8 cellular contexts compared by ENCODE assay signal in genomic region chr6:26401987-26402658, GRCh38. TPM values are rescaled to one million over a fixed set of nuclear protein-coding genes. Genes with fewer than 3 reads are reported as not detected.
DNase-seq lines count a peak whose midpoint lies in the region; TF ChIP-seq lines count a peak whose summit lies in the region.

Gene BTN3A1 (plus strand): TSS chr6:26402275. CDS start chr6:26405564, 3,289 bp downstream.

- TF ChIP-seq CTCF in MM.1S (IDR thresholded peaks at IDR 0.05; ENCODE audit: low read length) (no peak), osteoblast (IDR thresholded peaks at IDR 0.05; ENCODE audit: extremely low read depth, low read depth, low read length) (no peak)

- peaks cover 42% of the 10 kb centered on the region for H3K4me1 Mint-ChIP-seq in activated naive CD8-positive, alpha-beta T cell treated with anti-CD3 and anti-CD28 coated beads for 36 hours

- H3K36me3 ChIP-seq in HAP-1 (replicated peaks) (no peaks in the 10 kb centered on the region), MM.1S (replicated peaks; ENCODE audit: insufficient read depth, low read length) (no peaks in the 10 kb centered on the region), osteoblast (ENCODE audit: insufficient read depth, low read length) (no peaks in the 10 kb centered on the region), thymus (ENCODE audit: control insufficient read depth, insufficient read depth) (peaks cover 13% of the 10 kb centered on the region)

- H3K79me2 ChIP-seq in MM.1S (ENCODE audit: low read length) (peaks cover 27% of the 10 kb centered on the region), osteoblast (ENCODE audit: insufficient read depth, low read length) (no peaks in the 10 kb centered on the region)

- H3K27ac ChIP-seq in MM.1S (ENCODE audit: low read length) (peak within 1 kb of the TSS; percentile 70), osteoblast (ENCODE audit: low read depth, low read length) (peak within 1 kb of the TSS; percentile 86), thymus (ENCODE audit: low read depth) (peak within 1 kb of the TSS; percentile 91)

- in situ Hi-C loops in HAP-1 (cut with MboI; ENCODE audit: low sequenced_read_pairs) = no loop called here

- H3K4me3 ChIP-seq in HAP-1 (peak within 1 kb of the TSS; percentile 33), MM.1S (ENCODE audit: low read length) (peak within 1 kb of the TSS; percentile 65), osteoblast (ENCODE audit: insufficient read depth, low read length) (peak within 1 kb of the TSS; percentile 84), thymus (ENCODE audit: low read length) (peak within 1 kb of the TSS; percentile 87)

- no peaks in the 10 kb centered on the region for H3K9me3 ChIP-seq in HAP-1
- H3K9me3 ChIP-seq in MM.1S (replicated peaks; ENCODE audit: insufficient read depth, low read length) = no peaks in the 10 kb centered on the region
- no peaks in the 10 kb centered on the region for H3K9me3 ChIP-seq in osteoblast (ENCODE audit: low read depth, low read length)
- no peaks in the 10 kb centered on the region for H3K9me3 ChIP-seq in thymus (ENCODE audit: control insufficient read depth)

- H3K27me3 Mint-ChIP-seq in activated naive CD8-positive, alpha-beta T cell treated with anti-CD3 and anti-CD28 coated beads for 36 hours = no peaks in the 10 kb centered on the region

- WGBS in thymus = under 1% methylated on average over 9 of the region's 9 CpGs

- H4K20me1 ChIP-seq in MM.1S (ENCODE audit: insufficient read depth, low read length) (no peaks in the 10 kb centered on the region), osteoblast (ENCODE audit: insufficient read depth, low read length) (no peaks in the 10 kb centered on the region)

- peak within 1 kb of the TSS; percentile 63 for H3K9ac ChIP-seq in MM.1S (ENCODE audit: low read length)

- H3F3A ChIP-seq in MM.1S (ENCODE audit: insufficient read depth, low read length) = peaks cover 15% of the 10 kb centered on the region

- H3K36me3 Mint-ChIP-seq in activated naive CD8-positive, alpha-beta T cell treated with anti-CD3 and anti-CD28 coated beads for 36 hours = peaks cover 22% of the 10 kb centered on the region

- DNase-seq in GM03348 (ENCODE audit: low spot score) = peak; percentile 84
- DNase-seq in HAP-1 (ENCODE audit: low spot score in 2 of 2) = peak; percentile 84 to 85
- DNase-seq in MM.1S = peak; percentile 82
- DNase-seq in SKM-1 (lab: John Stamatoyannopoulos, UW; ENCODE audit: unreplicated experiment) = peak; percentile 63
- peak; percentile 73 for DNase-seq in activated naive CD8-positive, alpha-beta T cell treated with anti-CD3 and anti-CD28 coated beads for 36 hours
- DNase-seq in glomerular visceral epithelial cell (ENCODE audit: extremely low spot score) = peak; percentile 71
- peak; percentile 58 for DNase-seq in osteoblast (ENCODE audit: insufficient read length, low spot score, missing footprints)

- H3K27me3 ChIP-seq in HAP-1 (ENCODE audit: low read depth) (no peaks in the 10 kb centered on the region), MM.1S (replicated peaks; ENCODE audit: insufficient read depth, low read length) (no peaks in the 10 kb centered on the region), osteoblast (ENCODE audit: insufficient read depth, low read length) (no peaks in the 10 kb centered on the region), thymus (ENCODE audit: control insufficient read depth, insufficient read depth) (no peaks in the 10 kb centered on the region)

- H3K4me1 ChIP-seq in HAP-1 (peaks cover 27% of the 10 kb centered on the region), MM.1S (ENCODE audit: low read length) (peaks cover 40% of the 10 kb centered on the region), osteoblast (ENCODE audit: insufficient read depth, low read length) (peaks cover 10% of the 10 kb centered on the region), thymus (ENCODE audit: control insufficient read depth, insufficient read depth, low read length) (peaks cover 2% of the 10 kb centered on the region)

- peak within 1 kb of the TSS; percentile 96 for H3K4me3 Mint-ChIP-seq in activated naive CD8-positive, alpha-beta T cell treated with anti-CD3 and anti-CD28 coated beads for 36 hours

- peak within 1 kb of the TSS; percentile 94 for H3K27ac Mint-ChIP-seq in activated naive CD8-positive, alpha-beta T cell treated with anti-CD3 and anti-CD28 coated beads for 36 hours

- H3K4me2 ChIP-seq in MM.1S (ENCODE audit: low read depth, low read length) (peak within 1 kb of the TSS; percentile 60), osteoblast (ENCODE audit: insufficient read depth, low read length) (peak within 1 kb of the TSS; percentile 92)

- no peaks in the 10 kb centered on the region for H3K9me3 Mint-ChIP-seq in activated naive CD8-positive, alpha-beta T cell treated with anti-CD3 and anti-CD28 coated beads for 36 hours

- H2AFZ ChIP-seq in MM.1S (ENCODE audit: low read length) (peak within 1 kb of the TSS; percentile 36), osteoblast (ENCODE audit: low read length) (peak within 1 kb of the TSS; percentile 87)

- no peaks in the 10 kb centered on the region for H3K9me2 ChIP-seq in MM.1S (replicated peaks; ENCODE audit: insufficient read depth, low read length)

RNA-seq across cellular contexts. Expression of gene BTN3A1, which starts in this region (rescaled TPM):
- total RNA-seq in activated naive CD8-positive, alpha-beta T cell treated with anti-CD3 and anti-CD28 coated beads for 36 hours = 10 to 100 TPM; 19.0 to 20.7 TPM
- 25.3 and 26.2 TPM in 2 replicates for total RNA-seq in osteoblast
- 32.7 TPM for polyA plus RNA-seq in thymus

Comparison
In these comparisons a context has a peak if more than half of its experiments do, and no peak if none do; other contexts are left out.
1. Peak in every context shown above with its lines: DNase-seq, H3K4me3 ChIP-seq and H3K27ac ChIP-seq.
2. H3K4me3 ChIP-seq: peak in every context shown above with its lines; median percentile 87 in thymus; 84 in osteoblast; 65 in MM.1S; 33 in HAP-1.